ENCODE assay signal across 8 cellular contexts in genomic region chr9:89477811-89478583, GRCh38. TPM values are rescaled to one million over a fixed set of nuclear protein-coding genes. Genes with fewer than 3 reads are reported as not detected.
DNase-seq lines count a peak whose midpoint lies in the region; ATAC-seq, FAIRE-seq and TF ChIP-seq lines count a peak whose summit lies in the region.

No MANE protein-coding gene starts in this region.

- peak; percentile 62 for FAIRE-seq in GM12891 (lab: Jason Lieb, UNC)

- peak overlapping the region; percentile 90 to 99 (median 95) for H3K27ac Mint-ChIP-seq in naive thymus-derived CD4-positive, alpha-beta T cell

- H3K27me3 ChIP-seq in body of pancreas: no peaks in the 10 kb centered on the region
- H3K27me3 ChIP-seq in naive thymus-derived CD4-positive, alpha-beta T cell (ENCODE audit: control insufficient read depth in 2 of 2, insufficient read depth in 2 of 2, low read length in 2 of 2): no peaks in the 10 kb centered on the region

- H3K36me3 Mint-ChIP-seq in naive thymus-derived CD4-positive, alpha-beta T cell: peaks cover 22 to 63% (median 50%) of the 10 kb centered on the region in 5 donors

- H3K4me1 Mint-ChIP-seq in naive thymus-derived CD4-positive, alpha-beta T cell: peaks cover 76 to 96% (median 90%) of the 10 kb centered on the region in 7 donors

- no peaks in the 10 kb centered on the region for H3K36me3 ChIP-seq in body of pancreas (replicated peaks in 1 of 2; ENCODE audit: insufficient read depth in 1 of 2, low read depth in 2 of 2)
- peaks cover 0 to 29% (median 5%) of the 10 kb centered on the region in 3 experiments for H3K36me3 ChIP-seq in naive thymus-derived CD4-positive, alpha-beta T cell (ENCODE audit: control insufficient read depth in 2 of 3, insufficient read depth in 3 of 3, low read length in 3 of 3)

- TF ChIP-seq POLR2A in GM12891 (IDR thresholded peaks at IDR 0.05; ENCODE audit: low read depth, low read length) (no peak), body of pancreas (IDR thresholded peaks at IDR 0.05) (no peak)

- no peak overlapping the region for H3K4me3 ChIP-seq in body of pancreas
- peak overlapping the region; percentile 49 for H3K4me3 ChIP-seq in naive thymus-derived CD4-positive, alpha-beta T cell (ENCODE audit: low read length)

- CTCF ChIA-PET in naive thymus-derived CD4-positive, alpha-beta T cell (lab: Charles Lee): interaction anchor here (1.0 to 3.8 kb wide), 4 partner anchors 14 to 71 kb away, joined by 3 to 12 read pairs (median 6); no protein-coding TSS in a partner anchor

- H3K9me3 ChIP-seq in body of pancreas: no peaks in the 10 kb centered on the region
- peaks cover 0 to 4% (median 0%) of the 10 kb centered on the region in 3 experiments for H3K9me3 ChIP-seq in naive thymus-derived CD4-positive, alpha-beta T cell (ENCODE audit: control insufficient read depth in 2 of 3, low read length in 3 of 3)

- DNase-seq in GM12891 (ENCODE audit: insufficient read length, low spot score): no peak
- DNase-seq in SW480 (ENCODE audit: low spot score): peak; percentile 77
- peak in 2 of 4 donors; percentile 46 to 53 for DNase-seq in body of pancreas
- peak in 8 of 9 donors; percentile 49 to 78 (median 66) for DNase-seq in naive thymus-derived CD4-positive, alpha-beta T cell
- DNase-seq in NCI-H146 (lab: John Stamatoyannopoulos, UW): no peak
- no peak for DNase-seq in NCI-H510A (lab: John Stamatoyannopoulos, UW)

- H3K4me3 Mint-ChIP-seq in naive thymus-derived CD4-positive, alpha-beta T cell: peak overlapping the region; percentile 80 to 92 (median 87)

- TF ChIP-seq CTCF in body of pancreas (IDR thresholded peaks at IDR 0.05): peak in 3 of 7 experiments; percentile 20 to 23 (median 21)

- H3K27ac ChIP-seq in body of pancreas: peak overlapping the region in 3 of 4 donors; percentile 26 to 40 (median 28)
- peak overlapping the region; percentile 78 for H3K27ac ChIP-seq in naive thymus-derived CD4-positive, alpha-beta T cell (ENCODE audit: low read depth, low read length)

- peak; percentile 43 for ATAC-seq in body of pancreas
- ATAC-seq in naive thymus-derived CD4-positive, alpha-beta T cell: peak; percentile 63
- ATAC-seq in HG03159 (IDR thresholded peaks at IDR 0.05; ENCODE audit: unreplicated experiment): no peak
- no peak for ATAC-seq in HG02870 (IDR thresholded peaks at IDR 0.05; ENCODE audit: unreplicated experiment)

- WGBS in body of pancreas, 2 donors: 50 to 72% methylated on average over 9 of the region's 9 CpGs

- POLR2A ChIA-PET in naive thymus-derived CD4-positive, alpha-beta T cell (lab: Charles Lee): interaction anchor here (0.6 to 14.0 kb wide), 19 partner anchors 8 to 165 kb away, joined by 3 to 242 read pairs (median 4); no protein-coding TSS in a partner anchor

- intact Hi-C loops in body of pancreas (cut with DNase I): no loop called here
- intact Hi-C loops in naive thymus-derived CD4-positive, alpha-beta T cell (cut with micrococcal nuclease): loop anchor here (1.0 to 2.0 kb wide), 8 partner anchors 9 to 71 kb away; no protein-coding TSS in a partner anchor

- H3K9me3 Mint-ChIP-seq in naive thymus-derived CD4-positive, alpha-beta T cell: peaks cover 0 to 8% (median 0%) of the 10 kb centered on the region in 11 donors

- no peaks in the 10 kb centered on the region for H3K27me3 Mint-ChIP-seq in naive thymus-derived CD4-positive, alpha-beta T cell

- H3K4me1 ChIP-seq in body of pancreas: peaks cover 12% of the 10 kb centered on the region
- peaks cover 74 to 82% of the 10 kb centered on the region in 2 donors for H3K4me1 ChIP-seq in naive thymus-derived CD4-positive, alpha-beta T cell (ENCODE audit: control insufficient read depth in 2 of 2, insufficient read depth in 2 of 2, low read length in 2 of 2)

TF ChIP-seq in GM12891, 5 proteins besides CTCF, POLR2A, EP300 and RAD21:
- TF ChIP-seq POLR2AphosphoS5 (IDR thresholded peaks at IDR 0.05; ENCODE audit: low read depth, low read length) (no peak), SPI1 (IDR thresholded peaks at IDR 0.05; ENCODE audit: low read depth, low read length) (no peak), PAX5 (IDR thresholded peaks at IDR 0.05; ENCODE audit: insufficient read depth, low read length, severe bottlenecking) (no peak), POU2F2 (IDR thresholded peaks at IDR 0.05; ENCODE audit: low read depth, low read length) (no peak), TAF1 (IDR thresholded peaks at IDR 0.05; ENCODE audit: low read depth, low read length) (no peak)

RNA-seq across cellular contexts. Expression of gene SEMA4D, which starts 19.9 kb away (rescaled TPM):
- 42.2 TPM for polyA plus RNA-seq in GM12891 (2012; ENCODE audit: low read depth, missing spikeins)
- total RNA-seq in body of pancreas: 10 to 100 TPM; 15.6 to 18.1 TPM
- total RNA-seq in naive thymus-derived CD4-positive, alpha-beta T cell: 100 to 1,000 TPM; 389 to 465 (median 460) TPM
- 100 to 1,000 TPM; 114 to 268 TPM for polyA plus RNA-seq in naive thymus-derived CD4-positive, alpha-beta T cell

Comparison
In these comparisons a context has a peak if more than half of its experiments do, and no peak if none do; other contexts are left out.
1. DNase-seq: peak in SW480 (single experiment) and naive thymus-derived CD4-positive, alpha-beta T cell (8 of 9); none in GM12891 (single experiment), NCI-H146 (single experiment) and NCI-H510A (single experiment).
2. ATAC-seq: peak in body of pancreas (single experiment) and naive thymus-derived CD4-positive, alpha-beta T cell (single experiment); none in HG03159 (single experiment) and HG02870 (single experiment).
3. RNA of gene SEMA4D, which starts 19.9 kb away (total RNA-seq): 389 to 465 TPM in naive thymus-derived CD4-positive, alpha-beta T cell; 15.6 to 18.1 TPM in body of pancreas; every median in the first group is over 10 times any median in the second.